ENCODE assay signal across 25 cellular contexts in genomic region chr4:41598580-41598979, GRCh38.
"Had no signal": no experiment of that assay in that cellular context is flagged by ENCODE, and none has a peak within 500 bp of the region (broad histone marks: within the 10 kb centered on the region; RNA-seq: fewer than 3 reads in every experiment).

No MANE protein-coding gene starts in this region.

- H3K27me3 ChIP-seq: adrenal gland, esophagus squamous epithelium, gastroesophageal sphincter, sigmoid colon, transverse colon, uterus had no signal

- H3K4me1 ChIP-seq: adrenal gland, uterus had no signal

- H3K4me3 ChIP-seq: adrenal gland, esophagus squamous epithelium, gastroesophageal sphincter, mucosa of descending colon, sigmoid colon, transverse colon, uterus had no signal

- H3K9me3 ChIP-seq: adrenal gland, esophagus squamous epithelium, gastroesophageal sphincter, mucosa of descending colon, sigmoid colon, transverse colon, uterus had no signal

- ATAC-seq: activated CD8-positive, alpha-beta memory T cell treated with anti-CD3 and anti-CD28 coated beads, Interleukin-2, amount 10 ng/mL, durations not matched to agents 7 days and 5 days; activated CD8-positive, alpha-beta T cell treated with anti-CD3 and anti-CD28 coated beads for 36 hours; gastroesophageal sphincter; mucosa of descending colon; stimulated activated naive B cell treated with anti-CD40 and anti-IgM and Interleukin-4, amounts not matched to agents 10 μg/mL and 1 μg/mL and 100 μg/mL, for 72 hours had no signal

- H3K36me3 ChIP-seq: adrenal gland, esophagus squamous epithelium, gastroesophageal sphincter, sigmoid colon, transverse colon, uterus had no signal

- H3K27ac ChIP-seq: adrenal gland, esophagus squamous epithelium, gastroesophageal sphincter, sigmoid colon, transverse colon, uterus, WERI-Rb-1 had no signal

- DNase-seq: activated CD4-positive, alpha-beta T cell treated with anti-CD3 and anti-CD28 coated beads, Interleukin-2, amount 10 ng/mL, durations not matched to agents 7 days and 5 days; activated CD4-positive, CD25-positive, alpha-beta regulatory T cell treated with anti-CD3 and anti-CD28 coated beads, Interleukin-2, amount 50 U/mL, for 72 hours; activated CD8-positive, alpha-beta memory T cell treated with anti-CD3 and anti-CD28 coated beads, Interleukin-2, amount 10 ng/mL, durations not matched to agents 7 days and 5 days; activated CD8-positive, alpha-beta T cell treated with anti-CD3 and anti-CD28 coated beads for 36 hours; activated gamma-delta T cell treated with Interleukin-2 at 50 U/mL for 16 hours; activated T-cell treated with anti-CD3 and anti-CD28 coated beads for 4 hours; adrenal gland; cerebellar nuclear complex; cortex of kidney; endodermal cell; esophagus squamous epithelium; head of caudate nucleus; hypothalamus; left cardiac atrium; mucosa of descending colon; nucleus accumbens; posterior cingulate gyrus; sigmoid colon; stimulated activated CD4-positive, alpha-beta T cell treated with anti-CD3 and anti-CD28 coated beads, Interleukin-2, amount 100 ng/mL, for 48 hours; stimulated activated CD8-positive, alpha-beta memory T cell treated with anti-CD3 and anti-CD28 coated beads, Interleukin-4, amount 100 ng/mL, for 48 hours; stimulated activated naive B cell treated with anti-CD40 and anti-IgM and Interleukin-4, amounts not matched to agents 10 μg/mL and 1 μg/mL and 100 μg/mL, for 72 hours; transverse colon; uterus; WERI-Rb-1 had no signal
